In genomic region chr11:65110354-65110861, GRCh38 we compare ENCODE assay signal across 8 cellular contexts. TPM values are rescaled to one million over a fixed set of nuclear protein-coding genes. Genes with fewer than 3 reads are reported as not detected.
DNase-seq lines count a peak whose midpoint lies in the region; ATAC-seq and TF ChIP-seq lines count a peak whose summit lies in the region.

No MANE protein-coding gene starts in this region.

- no peak overlapping the region for H3K9ac ChIP-seq in colonic mucosa (ENCODE audit: low read depth in 2 of 2, low read length in 2 of 2)

- H3K27me3 ChIP-seq in Caco-2 (replicated peaks; ENCODE audit: control insufficient read depth, insufficient read depth, low read length) (no peaks in the 10 kb centered on the region), colonic mucosa (no peaks in the 10 kb centered on the region), right lobe of liver (no peaks in the 10 kb centered on the region)

- peaks cover 6% of the 10 kb centered on the region for H3K4me1 Mint-ChIP-seq in Caco-2 (ENCODE audit: low read depth, unreplicated experiment)
- H3K4me1 Mint-ChIP-seq in activated CD4-positive, alpha-beta T cell treated with anti-CD3 and anti-CD28 coated beads, Interleukin-2, amount 10 ng/mL, durations not matched to agents 7 days and 5 days: peaks cover 43% of the 10 kb centered on the region

- no peak for TF ChIP-seq POLR2A in right lobe of liver (IDR thresholded peaks at IDR 0.05)

- intact Hi-C loops in Caco-2 (cut with micrococcal nuclease; ENCODE audit: unreplicated experiment): loop anchor here (1.0 to 10.0 kb wide), 3 partner anchors 14 to 336 kb away; partner anchors contain the start of genes CAPN1, SF1 and VPS51
- intact Hi-C loops in colonic mucosa (cut with DNase I): loop anchor here (10.0 kb wide), 1 partner anchor 144 kb away; no protein-coding TSS in a partner anchor
- intact Hi-C loops in right lobe of liver (cut with DNase I): loop anchor here in 1 of 2 donors (5.0 kb wide), 1 partner anchor 147 kb away; no protein-coding TSS in a partner anchor

- H3K36me3 Mint-ChIP-seq in Caco-2 (ENCODE audit: insufficient read depth, unreplicated experiment): peaks cover 65% of the 10 kb centered on the region
- H3K36me3 Mint-ChIP-seq in activated CD4-positive, alpha-beta T cell treated with anti-CD3 and anti-CD28 coated beads, Interleukin-2, amount 10 ng/mL, durations not matched to agents 7 days and 5 days (ENCODE audit: low read depth): peaks cover 9% of the 10 kb centered on the region

- ATAC-seq in HG03520 (IDR thresholded peaks at IDR 0.05; ENCODE audit: unreplicated experiment): peak; percentile 33
- ATAC-seq in right lobe of liver: peak; percentile 53 to 61 (median 56)
- ATAC-seq in GM21619 (IDR thresholded peaks at IDR 0.05; ENCODE audit: unreplicated experiment): no peak

- CTCF ChIA-PET in Caco-2 (lab: Charles Lee): interaction anchor here (0.7 to 1.8 kb wide), 12 partner anchors 9 to 332 kb away, joined by 3 to 9 read pairs (median 5); partner anchors contain the start of genes CAPN1, FAU, MRPL49 and SF1
- CTCF ChIA-PET in activated CD4-positive, alpha-beta T cell treated with anti-CD3 and anti-CD28 coated beads, Interleukin-2, amount 10 ng/mL, durations not matched to agents 7 days and 5 days (lab: Charles Lee): interaction anchor here (0.6 to 7.1 kb wide), 21 partner anchors 8 to 265 kb away, joined by 3 to 85 read pairs (median 4); partner anchors contain the start of genes ARL2, CDC42BPG, CDCA5 and FAU

- peak; percentile 87 to 94 for DNase-seq in Caco-2
- peak; percentile 87 for DNase-seq in NCI-H82 (lab: John Stamatoyannopoulos, UW)
- peak; percentile 96 for DNase-seq in activated CD4-positive, alpha-beta T cell treated with anti-CD3 and anti-CD28 coated beads, Interleukin-2, amount 10 ng/mL, durations not matched to agents 7 days and 5 days
- DNase-seq in colonic mucosa: peak; percentile 96
- peak; percentile 80 to 88 (median 87) for DNase-seq in right lobe of liver
- DNase-seq in stimulated activated CD4-positive, alpha-beta T cell treated with anti-CD3 and anti-CD28 coated beads, TNF-alpha, amount 100 ng/mL, for 1 hour (ENCODE audit: low read depth in 3 of 3, low spot score in 1 of 3): peak; percentile 86 to 99 (median 91)

- no peaks in the 10 kb centered on the region for H3K27me3 Mint-ChIP-seq in Caco-2 (ENCODE audit: insufficient read depth, unreplicated experiment)
- H3K27me3 Mint-ChIP-seq in activated CD4-positive, alpha-beta T cell treated with anti-CD3 and anti-CD28 coated beads, Interleukin-2, amount 10 ng/mL, durations not matched to agents 7 days and 5 days: no peaks in the 10 kb centered on the region

- TF ChIP-seq CTCF in Caco-2 (IDR thresholded peaks at IDR 0.05; ENCODE audit: insufficient read depth in 1 of 2, low read depth in 1 of 2, low read length in 1 of 2, severe bottlenecking in 1 of 2, unreplicated experiment in 1 of 2) (peak; percentile 95 to 98), colonic mucosa (IDR thresholded peaks at IDR 0.05) (peak; percentile 99), right lobe of liver (IDR thresholded peaks at IDR 0.05) (peak; percentile 98 to 100 (median 99))

- H3K27ac Mint-ChIP-seq in Caco-2 (ENCODE audit: unreplicated experiment): no peak overlapping the region
- peak overlapping the region; percentile 80 for H3K27ac Mint-ChIP-seq in activated CD4-positive, alpha-beta T cell treated with anti-CD3 and anti-CD28 coated beads, Interleukin-2, amount 10 ng/mL, durations not matched to agents 7 days and 5 days

- no peaks in the 10 kb centered on the region for H3K9me3 ChIP-seq in Caco-2
- no peaks in the 10 kb centered on the region for H3K9me3 ChIP-seq in colonic mucosa
- H3K9me3 ChIP-seq in right lobe of liver: no peaks in the 10 kb centered on the region

- no peaks in the 10 kb centered on the region for H3K9me3 Mint-ChIP-seq in Caco-2 (ENCODE audit: unreplicated experiment)
- no peaks in the 10 kb centered on the region for H3K9me3 Mint-ChIP-seq in activated CD4-positive, alpha-beta T cell treated with anti-CD3 and anti-CD28 coated beads, Interleukin-2, amount 10 ng/mL, durations not matched to agents 7 days and 5 days

- peaks cover 21% of the 10 kb centered on the region for H3K4me1 ChIP-seq in Caco-2
- H3K4me1 ChIP-seq in colonic mucosa: peaks cover 19% of the 10 kb centered on the region
- peaks cover 0 to 31% (median 20%) of the 10 kb centered on the region in 4 donors for H3K4me1 ChIP-seq in right lobe of liver

- H3K27ac ChIP-seq in colonic mucosa: no peak overlapping the region
- H3K27ac ChIP-seq in right lobe of liver: peak overlapping the region in 2 of 3 donors; percentile 38 to 93

- WGBS in right lobe of liver (ENCODE audit: insufficient coverage, low coverage, low lambda C conversion rate, missing lambda C conversion rate): 8% methylated on average over 8 of the region's 18 CpGs

- H3K4me3 ChIP-seq in Caco-2 (ENCODE audit: low read depth, low read length) (no peak overlapping the region), colonic mucosa (no peak overlapping the region), right lobe of liver (peak overlapping the region in 1 of 3 donors; percentile 25)

- POLR2A ChIA-PET in Caco-2 (lab: Charles Lee): interaction anchor here (1.0 to 2.3 kb wide), 3 partner anchors 11 to 332 kb away, joined by 3 to 37 read pairs (median 6); partner anchors contain the start of genes FAU, MRPL49 and SF1
- POLR2A ChIA-PET in activated CD4-positive, alpha-beta T cell treated with anti-CD3 and anti-CD28 coated beads, Interleukin-2, amount 10 ng/mL, durations not matched to agents 7 days and 5 days (lab: Charles Lee): no interaction called here

- H3K4me3 Mint-ChIP-seq in Caco-2 (ENCODE audit: unreplicated experiment): no peak overlapping the region
- no peak overlapping the region for H3K4me3 Mint-ChIP-seq in activated CD4-positive, alpha-beta T cell treated with anti-CD3 and anti-CD28 coated beads, Interleukin-2, amount 10 ng/mL, durations not matched to agents 7 days and 5 days

- H3K36me3 ChIP-seq in Caco-2 (ENCODE audit: control insufficient read depth, insufficient read depth, low read length) (no peaks in the 10 kb centered on the region), colonic mucosa (no peaks in the 10 kb centered on the region), right lobe of liver (peaks cover 0 to 9% (median 3%) of the 10 kb centered on the region in 4 donors)

- no TSS peak for BruUV-seq in Caco-2 (replicated peaks; lab: Mats Ljungman, UMichigan)

RNA-seq across cellular contexts. Expression of gene TM7SF2, which starts 1.3 kb away (rescaled TPM):
- total RNA-seq in Caco-2 (2022) (62.9 and 73.8 TPM in 2 replicates), colonic mucosa (10 to 100 TPM; 26.6 to 40.0 TPM), right lobe of liver (100 to 1,000 TPM in 1 of 6 experiments, 10 to 100 TPM in 5; 25.6 to 112 (median 37.8) TPM)
- 10 to 100 TPM; 26.1 to 27.7 TPM for total RNA-seq in activated CD4-positive, alpha-beta T cell treated with anti-CD3 and anti-CD28 coated beads, Interleukin-2, amount 10 ng/mL, durations not matched to agents 7 days and 5 days

RNA-seq across cellular contexts. Expression of gene ZNHIT2, which starts 7.1 kb away (rescaled TPM):
- total RNA-seq in Caco-2 (2022): 12.2 and 14.7 TPM in 2 replicates
- total RNA-seq in activated CD4-positive, alpha-beta T cell treated with anti-CD3 and anti-CD28 coated beads, Interleukin-2, amount 10 ng/mL, durations not matched to agents 7 days and 5 days: 1 to 10 TPM; 8.6 to 9.9 TPM
- 10 to 100 TPM in 1 of 2 donors, 1 to 10 TPM in 1; 8.1 to 17.3 TPM for total RNA-seq in colonic mucosa
- total RNA-seq in right lobe of liver: 10 to 100 TPM in 2 of 6 experiments, 1 to 10 TPM in 4; 4.9 to 15.7 (median 6.2) TPM

RNA-seq across cellular contexts. Expression of gene FAU, which starts 11.5 kb away (rescaled TPM):
- total RNA-seq in Caco-2 (2022) (918 and 972 TPM in 2 replicates), colonic mucosa (100 to 1,000 TPM; 752 to 950 TPM), right lobe of liver (100 to 1,000 TPM; 287 to 472 (median 343) TPM)
- total RNA-seq in activated CD4-positive, alpha-beta T cell treated with anti-CD3 and anti-CD28 coated beads, Interleukin-2, amount 10 ng/mL, durations not matched to agents 7 days and 5 days: 1,000 to 10,000 TPM; 1,051 to 1,116 TPM

RNA-seq across cellular contexts. Expression of gene MRPL49, which starts 11.7 kb away (rescaled TPM):
- 89.2 and 95.1 TPM in 2 replicates for total RNA-seq in Caco-2 (2022)
- total RNA-seq in activated CD4-positive, alpha-beta T cell treated with anti-CD3 and anti-CD28 coated beads, Interleukin-2, amount 10 ng/mL, durations not matched to agents 7 days and 5 days: 10 to 100 TPM; 49.5 to 55.4 TPM
- total RNA-seq in colonic mucosa: 10 to 100 TPM; 60.7 to 72.3 TPM
- 10 to 100 TPM; 26.3 to 51.7 (median 28.4) TPM for total RNA-seq in right lobe of liver

RNA-seq across cellular contexts. Expression of gene VPS51, which starts 14.4 kb away (rescaled TPM):
- 147 and 158 TPM in 2 replicates for total RNA-seq in Caco-2 (2022)
- 100 to 1,000 TPM; 146 to 148 TPM for total RNA-seq in activated CD4-positive, alpha-beta T cell treated with anti-CD3 and anti-CD28 coated beads, Interleukin-2, amount 10 ng/mL, durations not matched to agents 7 days and 5 days
- 100 to 1,000 TPM; 147 to 159 TPM for total RNA-seq in colonic mucosa
- 100 to 1,000 TPM in 2 of 6 experiments, 10 to 100 TPM in 4; 41.5 to 170 (median 50.2) TPM for total RNA-seq in right lobe of liver
